Comparison of ENCODE assay signal across 14 cellular contexts in the genomic region with DNA sequence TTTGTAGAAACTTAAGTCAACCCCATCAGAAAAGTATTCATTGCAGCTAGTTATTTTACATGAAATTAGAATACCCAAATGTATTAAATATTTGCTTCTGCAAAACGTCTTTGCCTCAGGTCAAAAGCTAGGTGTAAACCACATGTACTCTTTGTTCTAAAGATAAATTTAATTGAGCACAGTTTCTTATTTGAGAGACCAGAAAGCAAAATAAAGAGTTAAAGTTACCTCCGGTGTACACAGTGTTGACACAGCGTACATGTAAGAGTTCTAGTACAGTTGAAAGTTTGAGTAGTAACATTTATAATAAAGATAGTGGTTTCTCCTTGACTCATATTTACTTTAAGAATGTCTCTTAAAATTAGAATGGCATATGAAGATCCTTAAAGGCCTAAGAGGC. TPM values are rescaled to one million over a fixed set of nuclear protein-coding genes. Genes with fewer than 3 reads are reported as not detected.
DNase-seq lines count a peak whose midpoint lies in the region; ATAC-seq, FAIRE-seq and TF ChIP-seq lines count a peak whose summit lies in the region.
"Had no signal": no experiment of that assay in that cellular context is flagged by ENCODE, and none has a peak within 500 bp of the region (broad histone marks: within the 10 kb centered on the region; RNA-seq: fewer than 3 reads in every experiment).

No MANE protein-coding gene starts in this region.

- H3K4me1 ChIP-seq in A549 (peaks cover 32% of the 10 kb centered on the region), GM23248 (ENCODE audit: insufficient read depth) (peaks cover 16% of the 10 kb centered on the region), GM12878 (ENCODE audit: control insufficient read depth, insufficient read depth, low read length) (peaks cover 14% of the 10 kb centered on the region), foreskin keratinocyte (peaks cover 12% of the 10 kb centered on the region)

- H3K27me3 ChIP-seq in GM23248 (replicated peaks; ENCODE audit: insufficient read depth) (no peaks in the 10 kb centered on the region), GM12878 (replicated peaks in 1 of 2; ENCODE audit: control insufficient read depth in 2 of 2, insufficient read depth in 2 of 2, low read length in 1 of 2) (no peaks in the 10 kb centered on the region), foreskin keratinocyte (no peaks in the 10 kb centered on the region)

- no peaks in the 10 kb centered on the region for H3K9me2 ChIP-seq in GM23248 (ENCODE audit: insufficient read depth)

- H3F3A ChIP-seq in GM23248 (ENCODE audit: insufficient read depth), result peaks cover 24% of the 10 kb centered on the region

- TF ChIP-seq POLR2A in A549 (IDR thresholded peaks at IDR 0.05; ENCODE audit: low read length) (no peak), GM12878 (IDR thresholded peaks at IDR 0.05; ENCODE audit: low read depth, low read length) (no peak)

- peaks cover 29 to 62% (median 51%) of the 10 kb centered on the region in 4 donors for H3K4me1 Mint-ChIP-seq in naive thymus-derived CD8-positive, alpha-beta T cell

- peak overlapping the region in 9 of 10 donors; percentile 6 to 96 (median 94) for H3K4me3 Mint-ChIP-seq in naive thymus-derived CD8-positive, alpha-beta T cell

- H3K4me2 ChIP-seq in A549 (peak overlapping the region; percentile 85), GM23248 (ENCODE audit: unreplicated experiment) (no peak overlapping the region), GM12878 (ENCODE audit: control insufficient read depth, insufficient read depth) (peak overlapping the region; percentile 80)

- H3K79me2 ChIP-seq in GM23248 (ENCODE audit: insufficient read depth) (peaks cover 72% of the 10 kb centered on the region), GM12878 (ENCODE audit: control insufficient read depth, insufficient read depth, low read length) (peaks cover 85% of the 10 kb centered on the region)

- H3K27me3 Mint-ChIP-seq in naive thymus-derived CD8-positive, alpha-beta T cell, result no peaks in the 10 kb centered on the region

- no peaks in the 10 kb centered on the region for H3K36me3 ChIP-seq in GM23248 (ENCODE audit: low read depth)
- no peaks in the 10 kb centered on the region; a peak in 1 of 4 replicates for H3K36me3 ChIP-seq in GM12878 (ENCODE audit: control insufficient read depth in 2 of 2, insufficient read depth in 2 of 2, low read length in 1 of 2)

- H2AFZ ChIP-seq in GM23248 (no peak overlapping the region), GM12878 (ENCODE audit: control insufficient read depth, low read depth, low read length) (no peak overlapping the region)

- no peak for TF ChIP-seq EP300 in A549 (IDR thresholded peaks at IDR 0.05)
- TF ChIP-seq EP300 in GM12878 (IDR thresholded peaks at IDR 0.05; ENCODE audit: borderline replicate concordance in 1 of 2, control insufficient read depth in 1 of 2, low read depth in 2 of 2, low read length in 2 of 2), result no peak

- BruUV-seq in GM12878 (replicated peaks; lab: Mats Ljungman, UMichigan), result TSS peak; percentile 31

- no peaks in the 10 kb centered on the region for H3K9me3 Mint-ChIP-seq in naive thymus-derived CD8-positive, alpha-beta T cell

- TF ChIP-seq CTCF in A549 (IDR thresholded peaks at IDR 0.05) (no peak), GM12878 (IDR thresholded peaks at IDR 0.05 in 2 of 3, conservative IDR thresholded peaks at IDR 0.05 in 1 of 3; ENCODE audit: control insufficient read depth in 2 of 3, extremely low read depth in 1 of 3, insufficient read depth in 1 of 3, low read depth in 3 of 3, low read length in 3 of 3) (no peak), foreskin keratinocyte (conservative IDR thresholded peaks at IDR 0.05) (no peak)

- CTCF ChIA-PET in A549 (lab: Yijun Ruan, JAX), result interaction anchor here (1.2 to 2.0 kb wide), 2 partner anchors 38 to 47 kb away, joined by 3 to 9 read pairs; no protein-coding TSS in a partner anchor
- CTCF ChIA-PET in GM12878 (lab: Yijun Ruan, JAX), result interaction anchor here (0.7 to 2.2 kb wide), 24 partner anchors 10 to 169 kb away, joined by 3 to 16 read pairs (median 4); no protein-coding TSS in a partner anchor

- FAIRE-seq in A549 (lab: Jason Lieb, UNC) (no peak), GM12878 (lab: Jason Lieb, UNC) (no peak)
- FAIRE-seq: colon had no signal

- POLR2A ChIA-PET in A549 (lab: Yijun Ruan, JAX), result no interaction called here
- POLR2A ChIA-PET in GM12878 (lab: Charles Lee), result interaction anchor here (0.8 to 2.2 kb wide), 16 partner anchors 11 to 122 kb away, joined by 3 to 24 read pairs (median 6); no protein-coding TSS in a partner anchor
- POLR2A ChIA-PET in naive thymus-derived CD8-positive, alpha-beta T cell (lab: Charles Lee), result interaction anchor here (1.0 kb wide), 1 partner anchor 11 kb away, joined by 4 read pairs; no protein-coding TSS in a partner anchor

- WGBS in A549 (ENCODE audit: missing lambda C conversion rate), result 54% methylated on average over 3 of the region's 3 CpGs
- 63 to 72% methylated on average over 3 of the region's 3 CpGs for WGBS in GM23248 (ENCODE audit: low coverage in 1 of 2, low lambda C conversion rate in 2 of 2, missing lambda C conversion rate in 2 of 2), 2 experiments
- WGBS in GM12878 (ENCODE audit: insufficient coverage, insufficient replicate concordance, low lambda C conversion rate, missing lambda C conversion rate), result 2% methylated on average over 3 of the region's 3 CpGs

- H3K36me3 Mint-ChIP-seq in naive thymus-derived CD8-positive, alpha-beta T cell, result no peaks in the 10 kb centered on the region

- in situ Hi-C loops in GM23248 (cut with MboI) (loop anchor here (10.0 kb wide), 1 partner anchor 159 kb away; no protein-coding TSS in a partner anchor), GM12878 (cut with MboI) (loop anchor here (10.0 kb wide), 1 partner anchor 381 kb away; no protein-coding TSS in a partner anchor)

- RAD21 ChIA-PET in GM12878 (lab: Charles Lee; ENCODE audit: unreplicated experiment), result interaction anchor here (0.7 to 2.2 kb wide), 31 partner anchors 10 to 165 kb away, joined by 3 to 73 read pairs (median 7); no protein-coding TSS in a partner anchor

- H3K4me3 ChIP-seq in A549 (no peak overlapping the region), GM23248 (0 out of 2 replicates have a peak overlapping the region, but pooled peaks have one; percentile 91), GM12878 (peak overlapping the region; percentile 70)

- DNase-seq in A549 (ENCODE audit: low read depth in 1 of 2, low spot score in 1 of 2) (no peak), GM23248 (no peak), GM12878 (ENCODE audit: low read depth, low spot score) (no peak), inferior parietal cortex (ENCODE audit: extremely low spot score) (no peak), foreskin keratinocyte (no peak), NCI-H510A (lab: John Stamatoyannopoulos, UW) (no peak), NCI-H1417 treated with DMSO at 0.1 percent for 48 hours (lab: John Stamatoyannopoulos, UW) (no peak)
- DNase-seq in naive thymus-derived CD8-positive, alpha-beta T cell, result no peak
- DNase-seq: C1 segment of cervical spinal cord; mesendoderm; NCI-H1436; NK-92 treated with Interleukin-12 subunit alpha and Interleukin-12 subunit beta, amount 100 ng/mL, for 24 hours; T-helper 9 cell had no signal

- H3K9me3 ChIP-seq in A549, result no peaks in the 10 kb centered on the region
- no peaks in the 10 kb centered on the region for H3K9me3 ChIP-seq in GM23248 (ENCODE audit: low read depth)
- H3K9me3 ChIP-seq in GM12878 (replicated peaks; ENCODE audit: control insufficient read depth, insufficient read depth, low read length), result no peaks in the 10 kb centered on the region

- H3K9ac ChIP-seq in GM23248 (no peak overlapping the region), GM12878 (ENCODE audit: control insufficient read depth, insufficient read depth, low read length) (peak overlapping the region; percentile 19; the same call in 1 of the 2 replicates)

- H3K27ac Mint-ChIP-seq in naive thymus-derived CD8-positive, alpha-beta T cell, result peak overlapping the region in 9 of 10 donors; percentile 29 to 96 (median 94)

- intact Hi-C loops in GM12878 (cut with micrococcal nuclease; ENCODE audit: unreplicated experiment), result loop anchor here (2.0 kb wide), 1 partner anchor 23 kb away; no protein-coding TSS in a partner anchor

- H3K27ac ChIP-seq in A549, result no peak overlapping the region
- peak overlapping the region; percentile 78; the same call in 1 of the 2 replicates for H3K27ac ChIP-seq in GM23248
- peak overlapping the region; percentile 86 for H3K27ac ChIP-seq in GM12878 (ENCODE audit: control insufficient read depth, insufficient read depth)
- H3K27ac ChIP-seq in foreskin keratinocyte, result no peak overlapping the region

- SMC1A ChIA-PET in GM12878 (lab: Charles Lee; ENCODE audit: uncharacterized antibody, unreplicated experiment), result interaction anchor here (0.6 to 2.2 kb wide), 46 partner anchors 8 to 222 kb away, joined by 3 to 124 read pairs (median 6); no protein-coding TSS in a partner anchor

- peaks cover under 1% of the 10 kb centered on the region; the same call in 1 of the 2 replicates for H4K20me1 ChIP-seq in GM23248 (ENCODE audit: insufficient read depth)
- H4K20me1 ChIP-seq in GM12878 (ENCODE audit: control insufficient read depth, insufficient read depth), result no peaks in the 10 kb centered on the region; the same call in 1 of the 2 replicates

- TF ChIP-seq RAD21 in A549 (conservative IDR thresholded peaks at IDR 0.05 in 1 of 2, IDR thresholded peaks at IDR 0.05 in 1 of 2), result no peak
- TF ChIP-seq RAD21 in GM12878 (IDR thresholded peaks at IDR 0.05; ENCODE audit: insufficient read depth, low read depth, low read length), result no peak

- ATAC-seq in A549, result no peak
- ATAC-seq in GM12878, result no peak
- no peak for ATAC-seq in naive thymus-derived CD8-positive, alpha-beta T cell
- no peak for ATAC-seq in foreskin keratinocyte

RNA-seq across cellular contexts. Expression of a gene that starts 2.8 kb away (rescaled TPM):
- 16.4 and 21.9 TPM in 2 replicates for polyA plus RNA-seq in A549 (2011; rRNA removed)
- polyA plus RNA-seq in A549 (2012; cell fraction: cytosol; rRNA removed), result 3.6 and 4.2 TPM in 2 replicates
- 3.3 and 4.3 TPM in 2 replicates for polyA plus RNA-seq in A549 (2012; cell fraction: nucleus; rRNA removed)
- 7.4 to 8.5 TPM (median 8.2 TPM) in 3 replicates for polyA plus RNA-seq in A549 (2017; fragmentation: RNase III; extraction: RNeasy Plus Mini Kit Qiagen cat#74134 plus additional on column Dnase treatment)
- polyA minus RNA-seq in A549 (2011; rRNA and poly(A)+ RNA removed), result 18.7 and 19.8 TPM in 2 replicates
- total RNA-seq in GM23248 (2014; rRNA removed; shearing (Covaris generic)), result 3.4 and 5.0 TPM in 2 replicates
- polyA plus RNA-seq in GM23248 (2016; fragmentation: Nextera tagmentation; extraction: Ambion mirVana), result 4.3 and 4.7 TPM in 2 replicates
- total RNA-seq in GM12878 (2013; cell fraction: nucleolus; rRNA removed), result 234 and 245 TPM in 2 replicates
- total RNA-seq in GM12878 (2014; rRNA removed), result 13.2 and 13.8 TPM in 2 replicates
- 16.8 and 17.5 TPM in 2 replicates for total RNA-seq in GM12878 (2014; rRNA removed; fragmentation: Illumina TruSeq; extraction: Trizol)
- total RNA-seq in GM12878 (2021), result 23.3 and 24.0 TPM in 2 replicates
- 11.3 TPM for polyA plus RNA-seq in GM12878 (2011; ENCODE audit: low read depth)
- polyA plus RNA-seq in GM12878 (2011; rRNA removed), result 48.9 and 51.6 TPM in 2 replicates
- polyA plus RNA-seq in GM12878 (2011; cell fraction: cytosol; rRNA removed), result 21.1 and 23.9 TPM in 2 replicates
- polyA plus RNA-seq in GM12878 (2011; cell fraction: nucleus; rRNA removed), result 43.0 and 54.0 TPM in 2 replicates
- 16.7 and 24.5 TPM in 2 replicates for polyA plus RNA-seq in GM12878 (2012)
- polyA plus RNA-seq in GM12878 (2014; fragmentation: Illumina TruSeq; extraction: Trizol), result 20.0 and 23.4 TPM in 2 replicates
- 1 to 10 TPM; 5.3 to 5.4 TPM for polyA plus RNA-seq in GM12878 (2014; fragmentation: Nextera tagmentation; extraction: Ambion mirVana)
- 13.8 and 15.6 TPM in 2 replicates for polyA plus RNA-seq in GM12878 (2014; rRNA removed)
- polyA plus RNA-seq in GM12878 (2016; fragmentation: Nextera tagmentation; extraction: Ambion mirVana), result 1 to 10 TPM; 7.9 to 9.2 TPM
- polyA minus RNA-seq in GM12878 (2011; rRNA and poly(A)+ RNA removed), result 76.0 and 94.2 TPM in 2 replicates
- polyA minus RNA-seq in GM12878 (2011; cell fraction: cytosol; rRNA and poly(A)+ RNA removed), result 19.8 and 21.5 TPM in 2 replicates
- polyA minus RNA-seq in GM12878 (2011; cell fraction: nucleus; rRNA and poly(A)+ RNA removed), result 103 and 119 TPM in 2 replicates
- total RNA-seq in naive thymus-derived CD8-positive, alpha-beta T cell, result 10 to 100 TPM; 15.8 to 17.1 TPM
- polyA plus RNA-seq in naive thymus-derived CD8-positive, alpha-beta T cell, result 1 to 10 TPM; 1.3 to 3.8 (median 1.4) TPM
- total RNA-seq in foreskin keratinocyte, result 13.8 and 15.8 TPM in 2 replicates
- 3.9 and 5.3 TPM in 2 replicates for polyA plus RNA-seq in foreskin keratinocyte

Comparison
In these comparisons a context has a peak if more than half of its experiments do, and no peak if none do; other contexts are left out.
1. H3K27ac ChIP-seq: peak in GM23248 (single experiment) and GM12878 (single experiment); none in A549 (0 of 2) and foreskin keratinocyte (single experiment).